Comparison of ENCODE assay signal across 18 cellular contexts in the genomic region with DNA sequence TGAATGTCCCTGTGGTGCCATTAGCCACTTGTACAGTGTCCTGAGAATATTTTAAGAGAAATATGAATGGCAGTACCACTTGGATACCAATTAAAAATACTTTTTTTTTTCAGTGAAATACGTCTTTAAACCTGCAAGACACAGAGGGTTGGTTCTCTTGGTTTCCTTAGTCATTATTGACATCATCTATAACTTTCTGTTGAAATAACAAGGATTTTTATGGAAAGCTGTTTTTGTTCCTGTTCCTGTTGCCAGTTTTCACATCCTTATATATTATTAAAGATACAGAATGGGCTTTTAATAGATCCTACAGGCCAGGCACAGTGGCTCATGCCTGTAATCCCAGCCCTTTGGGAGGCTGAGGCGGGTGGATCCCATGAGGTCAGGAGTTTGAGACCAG.
A peak's percentile ranks its signal among the peaks of the same experiment; 100 is the strongest.
DNase-seq lines count a peak whose midpoint lies in the region; ATAC-seq, FAIRE-seq and TF ChIP-seq lines count a peak whose summit lies in the region.
"Had no signal": no experiment of that assay in that cellular context is flagged by ENCODE, and none has a peak within 500 bp of the region (broad histone marks: within the 10 kb centered on the region; RNA-seq: fewer than 3 reads in every experiment).

No MANE protein-coding gene starts in this region.

- H3K4me3 ChIP-seq in BLaER1 treated with 17β-estradiol and CSF1 and Interleukin-3, amounts not matched to agents 10 nM and 100 nM, result no peak overlapping the region
- H3K4me3 ChIP-seq in astrocyte (ENCODE audit: insufficient read depth, low read depth, low read length), result no peak overlapping the region
- H3K4me3 ChIP-seq in mucosa of rectum (ENCODE audit: low read length in 2 of 2), result no peak overlapping the region
- H3K4me3 ChIP-seq in gastroesophageal sphincter, result no peak overlapping the region
- H3K4me3 ChIP-seq in smooth muscle cell, result no peak overlapping the region
- H3K4me3 ChIP-seq: K562, Peyer's patch had no signal

- H3K36me3 ChIP-seq in BLaER1 treated with 17β-estradiol and CSF1 and Interleukin-3, amounts not matched to agents 10 nM and 100 nM, result peaks cover 0 to 14% (median 7%) of the 10 kb centered on the region in 11 experiments; a peak in 6 of 22 replicates
- no peaks in the 10 kb centered on the region for H3K36me3 ChIP-seq in astrocyte (ENCODE audit: insufficient read depth, low read length)
- H3K36me3 ChIP-seq in mucosa of rectum (ENCODE audit: control insufficient read depth in 2 of 2, insufficient read depth in 2 of 2, low read length in 2 of 2), result no peaks in the 10 kb centered on the region
- no peaks in the 10 kb centered on the region for H3K36me3 ChIP-seq in gastroesophageal sphincter
- H3K36me3 ChIP-seq in smooth muscle cell (ENCODE audit: low read depth), result no peaks in the 10 kb centered on the region
- H3K36me3 ChIP-seq: Peyer's patch had no signal

- no peak for TF ChIP-seq POLR2A in gastroesophageal sphincter (IDR thresholded peaks at IDR 0.05)

- H3K27me3 ChIP-seq in BLaER1 treated with 17β-estradiol and CSF1 and Interleukin-3, amounts not matched to agents 10 nM and 100 nM, result peaks cover 0 to 91% (median 0%) of the 10 kb centered on the region in 11 experiments; a peak in 8 of 22 replicates
- H3K27me3 ChIP-seq in astrocyte (ENCODE audit: insufficient read depth, low read length) (no peaks in the 10 kb centered on the region), mucosa of rectum (ENCODE audit: control insufficient read depth in 2 of 2, insufficient read depth in 2 of 2, low read length in 2 of 2) (no peaks in the 10 kb centered on the region), gastroesophageal sphincter (no peaks in the 10 kb centered on the region), smooth muscle cell (ENCODE audit: low read depth) (no peaks in the 10 kb centered on the region)
- H3K27me3 ChIP-seq: Peyer's patch had no signal

- DNase-seq in HT1080 (ENCODE audit: low read depth) (peak; percentile 1), astrocyte (ENCODE audit: low read depth) (no peak), mesothelial cell of epicardium (ENCODE audit: low spot score in 2 of 2, unreplicated experiment in 2 of 2) (no peak), smooth muscle cell (lab: John Stamatoyannopoulos, UW; ENCODE audit: unreplicated experiment) (no peak)
- DNase-seq: DMS 273 treated with DMSO at 0.1 percent for 48 hours, GDM1, NCI-H1048, NCI-H1436, NCI-H2029 treated with DMSO at 0.1 percent for 48 hours, NCI-H2171, NCI-H526 treated with DMSO at 0.1 percent for 48 hours had no signal

- H3K4me2 ChIP-seq in BLaER1 treated with 17β-estradiol and CSF1 and Interleukin-3, amounts not matched to agents 10 nM and 100 nM, result peak overlapping the region; percentile 44 to 87 (median 71)
- H3K4me2 ChIP-seq in astrocyte (ENCODE audit: low read length), result no peak overlapping the region
- H3K4me2 ChIP-seq in smooth muscle cell, result no peak overlapping the region

- H3K9ac ChIP-seq in BLaER1 treated with 17β-estradiol and CSF1 and Interleukin-3, amounts not matched to agents 10 nM and 100 nM, result no peak overlapping the region
- H3K9ac ChIP-seq in astrocyte (ENCODE audit: low read length) (no peak overlapping the region), mucosa of rectum (ENCODE audit: low read depth in 1 of 2, low read length in 2 of 2) (no peak overlapping the region), smooth muscle cell (ENCODE audit: low read depth) (no peak overlapping the region)

- peaks cover 16 to 27% (median 19%) of the 10 kb centered on the region in 11 experiments for H3K9me3 ChIP-seq in BLaER1 treated with 17β-estradiol and CSF1 and Interleukin-3, amounts not matched to agents 10 nM and 100 nM (replicated peaks in 1 of 11)
- no peaks in the 10 kb centered on the region for H3K9me3 ChIP-seq in astrocyte (ENCODE audit: insufficient read depth, low read depth, low read length)
- no peaks in the 10 kb centered on the region for H3K9me3 ChIP-seq in mucosa of rectum (ENCODE audit: control insufficient read depth in 2 of 2, low read length in 2 of 2)
- peaks cover 0 to 7% (median 0%) of the 10 kb centered on the region in 3 donors for H3K9me3 ChIP-seq in gastroesophageal sphincter
- no peaks in the 10 kb centered on the region for H3K9me3 ChIP-seq in smooth muscle cell (replicated peaks; ENCODE audit: low read depth)
- H3K9me3 ChIP-seq: Peyer's patch had no signal

- peaks cover 0 to 44% (median 13%) of the 10 kb centered on the region in 11 experiments; a peak in 9 of 22 replicates for H4K20me1 ChIP-seq in BLaER1 treated with 17β-estradiol and CSF1 and Interleukin-3, amounts not matched to agents 10 nM and 100 nM
- H4K20me1 ChIP-seq in astrocyte (ENCODE audit: insufficient read depth, low read length) (no peaks in the 10 kb centered on the region), smooth muscle cell (ENCODE audit: low read depth) (no peaks in the 10 kb centered on the region)

- no peaks in the 10 kb centered on the region for H3F3A ChIP-seq in smooth muscle cell (ENCODE audit: low read depth)

- WGBS in gastroesophageal sphincter (ENCODE audit: low coverage in 1 of 2), 2 donors, result 68 to 93% methylated on average over 2 of the region's 2 CpGs
- 93% methylated on average over 2 of the region's 2 CpGs for WGBS in smooth muscle cell (ENCODE audit: low lambda C conversion rate)

- H2AFZ ChIP-seq in astrocyte (ENCODE audit: low read depth, low read length) (no peak overlapping the region), smooth muscle cell (ENCODE audit: low read depth) (no peak overlapping the region)

- H3K79me2 ChIP-seq in astrocyte (ENCODE audit: insufficient read depth, low read length) (no peaks in the 10 kb centered on the region), smooth muscle cell (ENCODE audit: low read depth) (no peaks in the 10 kb centered on the region)

- peak overlapping the region; percentile 53 for H3K27ac Mint-ChIP-seq in astrocyte (ENCODE audit: unreplicated experiment)
- H3K27ac Mint-ChIP-seq in mesothelial cell of epicardium, result no peak overlapping the region

- peaks cover 7% of the 10 kb centered on the region for H3K4me1 Mint-ChIP-seq in astrocyte (ENCODE audit: low read depth, unreplicated experiment)
- H3K4me1 Mint-ChIP-seq in mesothelial cell of epicardium, result no peaks in the 10 kb centered on the region

- TF ChIP-seq CTCF in astrocyte (IDR thresholded peaks at IDR 0.05; ENCODE audit: insufficient read depth, low read depth, low read length) (no peak), gastroesophageal sphincter (IDR thresholded peaks at IDR 0.05) (no peak), mesothelial cell of epicardium (IDR thresholded peaks at IDR 0.05; ENCODE audit: unreplicated experiment) (no peak), smooth muscle cell (IDR thresholded peaks at IDR 0.05; ENCODE audit: borderline replicate concordance, insufficient read depth, poor library complexity, severe bottlenecking) (no peak)

- H3K27me3 Mint-ChIP-seq in astrocyte (ENCODE audit: low read depth, unreplicated experiment), result no peaks in the 10 kb centered on the region
- H3K27me3 Mint-ChIP-seq in mesothelial cell of epicardium (ENCODE audit: low read depth), result no peaks in the 10 kb centered on the region

- TF ChIP-seq EP300 in gastroesophageal sphincter (IDR thresholded peaks at IDR 0.05), result no peak

- H3K4me3 Mint-ChIP-seq in astrocyte (ENCODE audit: unreplicated experiment) (no peak overlapping the region), mesothelial cell of epicardium (no peak overlapping the region)

- FAIRE-seq in astrocyte (lab: Jason Lieb, UNC), result no peak
- FAIRE-seq: K562 had no signal

- H3K36me3 Mint-ChIP-seq in astrocyte (ENCODE audit: low read depth, unreplicated experiment) (peaks cover 4% of the 10 kb centered on the region), mesothelial cell of epicardium (peaks cover 18% of the 10 kb centered on the region)

- peak overlapping the region in 3 of 11 experiments; percentile 13 to 31 (median 28); a peak in 6 of 22 replicates for H3K27ac ChIP-seq in BLaER1 treated with 17β-estradiol and CSF1 and Interleukin-3, amounts not matched to agents 10 nM and 100 nM
- H3K27ac ChIP-seq in astrocyte (ENCODE audit: low read depth, low read length) (no peak overlapping the region), mucosa of rectum (ENCODE audit: low read depth in 2 of 2, low read length in 2 of 2) (peak overlapping the region; percentile 21 to 32), gastroesophageal sphincter (no peak overlapping the region), smooth muscle cell (ENCODE audit: low read depth) (no peak overlapping the region)
- H3K27ac ChIP-seq: C4-2B, Peyer's patch had no signal

- peaks cover 27 to 51% (median 35%) of the 10 kb centered on the region in 10 experiments for H3K4me1 ChIP-seq in BLaER1 treated with 17β-estradiol and CSF1 and Interleukin-3, amounts not matched to agents 10 nM and 100 nM
- H3K4me1 ChIP-seq in astrocyte (ENCODE audit: insufficient read depth, low read length) (peaks cover 8% of the 10 kb centered on the region), mucosa of rectum (ENCODE audit: control insufficient read depth in 2 of 2, insufficient read depth in 2 of 2, low read length in 2 of 2) (peaks cover 10 to 12% of the 10 kb centered on the region in 2 donors), gastroesophageal sphincter (peaks cover 0 to 18% (median 0%) of the 10 kb centered on the region in 3 donors), smooth muscle cell (ENCODE audit: low read depth) (no peaks in the 10 kb centered on the region)
- H3K4me1 ChIP-seq: Peyer's patch had no signal

- peaks cover 2% of the 10 kb centered on the region for H3K9me3 Mint-ChIP-seq in astrocyte (ENCODE audit: unreplicated experiment)
- peaks cover 19% of the 10 kb centered on the region for H3K9me3 Mint-ChIP-seq in mesothelial cell of epicardium

- no peak for ATAC-seq in gastroesophageal sphincter
- ATAC-seq: HCT116, K562 had no signal

Comparison
In these comparisons a context has a peak if more than half of its experiments do, and no peak if none do; other contexts are left out.
1. H3K27ac ChIP-seq: peak in mucosa of rectum (2 of 2); none in astrocyte (single experiment), gastroesophageal sphincter (0 of 4) and smooth muscle cell (single experiment).
2. H3K4me2 ChIP-seq: peak in BLaER1 treated with 17β-estradiol and CSF1 and Interleukin-3, amounts not matched to agents 10 nM and 100 nM (11 of 11); none in astrocyte (single experiment) and smooth muscle cell (single experiment).